ENCODE assay signal across 25 cellular contexts in the genomic region with DNA sequence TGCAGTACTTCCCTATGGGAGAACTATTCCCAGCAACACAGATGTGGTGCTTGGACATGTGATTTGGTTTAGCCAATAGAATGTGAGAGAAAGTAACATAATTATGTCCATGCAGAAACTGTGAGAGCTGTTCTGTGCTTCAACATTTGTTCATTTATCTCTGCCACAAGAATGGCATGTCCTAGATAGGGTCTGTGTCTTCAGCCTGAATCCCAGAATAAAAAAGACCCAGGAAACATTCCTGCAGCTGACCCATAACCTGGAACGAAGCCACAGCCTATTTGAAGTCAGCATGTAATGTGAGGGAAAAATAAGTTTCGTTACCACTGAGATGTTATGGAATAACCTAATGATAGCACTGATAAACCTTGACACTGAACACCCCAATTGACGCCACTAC.
"Had no signal": no experiment of that assay in that cellular context is flagged by ENCODE, and none has a peak within 500 bp of the region (broad histone marks: within the 10 kb centered on the region; RNA-seq: fewer than 3 reads in every experiment).

No MANE protein-coding gene starts in this region.

- H3K4me3 ChIP-seq: lower lobe of right lung, ovary, right atrium auricular region, spleen, suprapubic skin, thoracic aorta, tibial nerve, uterus had no signal

- H3K9me3 ChIP-seq: lower lobe of right lung, ovary, suprapubic skin, thoracic aorta, uterus had no signal

- DNase-seq: hippocampal formation; kidney glomerular epithelial cell; left cardiac atrium; left ventricle myocardium superior; lower lobe of right lung; mammary epithelial cell; mesenchymal stem cell; naive thymus-derived CD4-positive, alpha-beta T cell; ovary; small intestine; spleen; stimulated activated CD4-positive, alpha-beta T cell treated with anti-CD3 and anti-CD28 coated beads, Interleukin-4, amount 100 ng/mL, for 24 hours; stimulated activated naive CD4-positive, alpha-beta T cell; uterus had no signal

- H3K4me3 Mint-ChIP-seq: mesothelial cell of epicardium; naive thymus-derived CD4-positive, alpha-beta T cell; natural killer cell treated with Interleukin-12 subunit alpha and Interleukin-12 subunit beta and Interleukin-15 and Interleukin-18, amount 100 ng/mL, for 72 hours; stimulated activated effector memory CD8-positive, alpha-beta T cell treated with anti-CD3 and anti-CD28 coated beads, Interleukin-12 subunit alpha, Interleukin-12 subunit beta, amount 100 ng/mL, for 72 hours; stimulated activated naive CD8-positive, alpha-beta T cell treated with anti-CD3 and anti-CD28 coated beads, Interleukin-15, Interleukin-2, amounts not matched to agents 100 ng/mL and 50 ng/mL, for 24 hours; type B pancreatic cell had no signal

- H3K27ac ChIP-seq: lower lobe of right lung, ovary, right atrium auricular region, spleen, suprapubic skin, thoracic aorta, tibial nerve, uterus had no signal

- H3K27me3 Mint-ChIP-seq: type B pancreatic cell had no signal

- H3K36me3 Mint-ChIP-seq: naive thymus-derived CD4-positive, alpha-beta T cell; natural killer cell treated with Interleukin-12 subunit alpha and Interleukin-12 subunit beta and Interleukin-15 and Interleukin-18, amount 100 ng/mL, for 72 hours; stimulated activated effector memory CD8-positive, alpha-beta T cell treated with anti-CD3 and anti-CD28 coated beads, Interleukin-12 subunit alpha, Interleukin-12 subunit beta, amount 100 ng/mL, for 72 hours had no signal

- FAIRE-seq: keratinocyte, small intestine had no signal

- H3K36me3 ChIP-seq: lower lobe of right lung, ovary, right atrium auricular region, spleen, suprapubic skin, thoracic aorta, tibial nerve, uterus had no signal

- H3K9me3 Mint-ChIP-seq: stimulated activated effector memory CD8-positive, alpha-beta T cell treated with anti-CD3 and anti-CD28 coated beads, Interleukin-12 subunit alpha, Interleukin-12 subunit beta, amount 100 ng/mL, for 72 hours had no signal

- H3K4me1 ChIP-seq: lower lobe of right lung, spleen, suprapubic skin, uterus had no signal

- H3K27me3 ChIP-seq: ovary, right atrium auricular region, spleen, suprapubic skin, tibial nerve, uterus had no signal

- H3K27ac Mint-ChIP-seq: mesothelial cell of epicardium; naive thymus-derived CD4-positive, alpha-beta T cell; natural killer cell treated with Interleukin-12 subunit alpha and Interleukin-12 subunit beta and Interleukin-15 and Interleukin-18, amount 100 ng/mL, for 72 hours; progenitor cell of endocrine pancreas; stimulated activated effector memory CD8-positive, alpha-beta T cell treated with anti-CD3 and anti-CD28 coated beads, Interleukin-12 subunit alpha, Interleukin-12 subunit beta, amount 100 ng/mL, for 72 hours; stimulated activated naive CD8-positive, alpha-beta T cell treated with anti-CD3 and anti-CD28 coated beads, Interleukin-15, Interleukin-2, amounts not matched to agents 100 ng/mL and 50 ng/mL, for 24 hours; type B pancreatic cell had no signal

- H3K4me1 Mint-ChIP-seq: mesothelial cell of epicardium; naive thymus-derived CD4-positive, alpha-beta T cell; stimulated activated effector memory CD8-positive, alpha-beta T cell treated with anti-CD3 and anti-CD28 coated beads, Interleukin-12 subunit alpha, Interleukin-12 subunit beta, amount 100 ng/mL, for 72 hours had no signal
